Comparison of ENCODE assay signal across 15 cellular contexts in the genomic region with DNA sequence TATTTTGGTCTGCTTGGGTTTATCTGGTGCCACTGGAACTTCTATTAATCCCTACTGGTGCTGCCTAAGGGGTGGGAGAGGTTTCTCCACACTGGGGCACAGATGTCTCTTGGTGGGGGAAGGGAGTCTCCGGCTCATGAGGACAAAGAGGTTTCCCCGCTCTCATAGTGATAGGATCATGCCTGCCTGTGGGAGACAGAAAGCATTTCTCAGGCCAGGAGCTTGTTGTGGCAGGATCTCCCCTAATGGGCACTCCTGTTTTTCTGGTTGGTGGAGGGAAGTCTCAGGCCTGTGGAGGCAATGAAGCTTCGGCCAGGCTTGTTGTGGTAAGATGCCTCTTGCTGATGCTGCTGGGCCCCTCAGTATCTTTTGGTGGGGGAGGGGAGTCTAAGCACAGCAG.
DNase-seq lines count a peak whose midpoint lies in the region; ATAC-seq, FAIRE-seq and TF ChIP-seq lines count a peak whose summit lies in the region.
"Had no signal": no experiment of that assay in that cellular context is flagged by ENCODE, and none has a peak within 500 bp of the region (broad histone marks: within the 10 kb centered on the region; RNA-seq: fewer than 3 reads in every experiment).

No MANE protein-coding gene starts in this region.

- no peak for FAIRE-seq in bronchial epithelial cell (lab: Jason Lieb, UNC)

- H3K36me3 ChIP-seq in bronchial epithelial cell (ENCODE audit: control insufficient read depth, insufficient read depth, low read length) (no peaks in the 10 kb centered on the region), sigmoid colon (no peaks in the 10 kb centered on the region), spleen (no peaks in the 10 kb centered on the region)
- H3K36me3 ChIP-seq: BLaER1 had no signal

- H3K4me1 ChIP-seq in sigmoid colon (no peaks in the 10 kb centered on the region), spleen (no peaks in the 10 kb centered on the region)
- H3K4me1 ChIP-seq: BLaER1 had no signal

- TF ChIP-seq CTCF in bronchial epithelial cell (IDR thresholded peaks at IDR 0.05; ENCODE audit: insufficient read depth, low read length, severe bottlenecking) (no peak), sigmoid colon (IDR thresholded peaks at IDR 0.05) (no peak), spleen (IDR thresholded peaks at IDR 0.05 in 8 of 11, conservative IDR thresholded peaks at IDR 0.05 in 3 of 11) (no peak), foreskin fibroblast (IDR thresholded peaks at IDR 0.05; ENCODE audit: low read depth, low read length) (no peak)

- no peak overlapping the region for H3K27ac ChIP-seq in sigmoid colon
- H3K27ac ChIP-seq in spleen, result no peak overlapping the region
- H3K27ac ChIP-seq: BLaER1, HL-60, SK-N-MC had no signal

- H3K27me3 ChIP-seq in bronchial epithelial cell (ENCODE audit: control insufficient read depth, insufficient read depth, low read length) (no peaks in the 10 kb centered on the region), sigmoid colon (no peaks in the 10 kb centered on the region), spleen (replicated peaks in 1 of 7) (no peaks in the 10 kb centered on the region)
- H3K27me3 ChIP-seq: BLaER1 had no signal

- ATAC-seq in GM18868 (IDR thresholded peaks at IDR 0.05; ENCODE audit: unreplicated experiment), result no peak
- ATAC-seq in GM21576 (IDR thresholded peaks at IDR 0.05; ENCODE audit: unreplicated experiment), result no peak

- 88 to 99% methylated on average over 3 of the region's 3 CpGs for WGBS in sigmoid colon, 2 donors
- 73 to 93% (median 79%) methylated on average over 3 of the region's 3 CpGs for WGBS in spleen, 5 donors

- TF ChIP-seq POLR2A in sigmoid colon (IDR thresholded peaks at IDR 0.05) (no peak), spleen (IDR thresholded peaks at IDR 0.05) (no peak)

- no peaks in the 10 kb centered on the region for H3K9me3 ChIP-seq in sigmoid colon
- no peaks in the 10 kb centered on the region for H3K9me3 ChIP-seq in spleen
- H3K9me3 ChIP-seq: BLaER1 had no signal

- DNase-seq in NCI-H82 (lab: John Stamatoyannopoulos, UW) (peak; percentile 85), bronchial epithelial cell (ENCODE audit: low read depth) (peak; percentile 29), iPS-NIHi11 (ENCODE audit: low spot score) (peak; percentile 20), sigmoid colon (peak; percentile 56), spleen (no peak), foreskin fibroblast (no peak)
- DNase-seq: KBM-7, NCI-H1092, NCI-H345, NCI-H526 treated with DMSO at 0.1 percent for 48 hours had no signal

- intact Hi-C loops in sigmoid colon (cut with DNase I), result no loop called here
- intact Hi-C loops in spleen (cut with DNase I; ENCODE audit: low total_unique reads), result no loop called here

- TF ChIP-seq EP300 in sigmoid colon (IDR thresholded peaks at IDR 0.05), result no peak

- H3K4me3 ChIP-seq in bronchial epithelial cell (ENCODE audit: low read depth, low read length) (no peak overlapping the region), sigmoid colon (no peak overlapping the region), spleen (no peak overlapping the region), foreskin fibroblast (ENCODE audit: low read depth in 1 of 2, low read length in 2 of 2) (no peak overlapping the region)
- H3K4me3 ChIP-seq: BLaER1, SK-N-MC had no signal

Comparison
In these comparisons a context has a peak if more than half of its experiments do, and no peak if none do; other contexts are left out.
1. DNase-seq: peak in NCI-H82 (single experiment), bronchial epithelial cell (single experiment), iPS-NIHi11 (single experiment) and sigmoid colon (single experiment); none in spleen (single experiment) and foreskin fibroblast (0 of 2).